29 cellular contexts compared by ENCODE assay signal in genomic region chr17:72163474-72163873, GRCh38. TPM values are rescaled to one million over a fixed set of nuclear protein-coding genes. Genes with fewer than 3 reads are reported as not detected.
"Had no signal": no experiment of that assay in that cellular context is flagged by ENCODE, and none has a peak within 500 bp of the region (broad histone marks: within the 10 kb centered on the region; RNA-seq: fewer than 3 reads in every experiment).

No MANE protein-coding gene starts in this region.

- H3K4me3 ChIP-seq: ascending aorta, breast epithelium, cardiac muscle cell, coronary artery, dorsolateral prefrontal cortex had no signal

- H3K36me3 ChIP-seq: ascending aorta, breast epithelium, cardiac muscle cell had no signal

- H3K9me3 ChIP-seq: breast epithelium had no signal

- H3K4me1 ChIP-seq: ascending aorta, breast epithelium had no signal

- DNase-seq: activated CD4-positive, alpha-beta memory T cell treated with anti-CD3 and anti-CD28 coated beads for 36 hours; activated CD4-positive, alpha-beta T cell treated with anti-CD3 and anti-CD28 coated beads for 36 hours; activated CD4-positive, alpha-beta T cell treated with anti-CD3 and anti-CD28 coated beads, Interleukin-2, amount 10 ng/mL, durations not matched to agents 24 days and 14 days; activated CD4-positive, CD25-positive, alpha-beta regulatory T cell; activated CD4-positive, CD25-positive, alpha-beta regulatory T cell treated with anti-CD3 and anti-CD28 coated beads, Interleukin-2, amount 50 U/mL, for 72 hours; activated CD8-positive, alpha-beta memory T cell treated with anti-CD3 and anti-CD28 coated beads, Interleukin-2, amount 10 ng/mL, durations not matched to agents 7 days and 5 days; activated CD8-positive, alpha-beta memory T cell treated with anti-CD3 and anti-CD28 coated beads, Interleukin-2, amount 50 U/mL, for 4 hours; activated CD8-positive, alpha-beta T cell treated with anti-CD3 and anti-CD28 coated beads, Interleukin-2, amount 10 ng/mL, durations not matched to agents 7 days and 5 days; activated effector memory CD4-positive, alpha-beta T cell treated with anti-CD3 and anti-CD28 coated beads, Interleukin-2, amount 50 U/mL, for 16 hours; activated naive CD4-positive, alpha-beta T cell; activated naive CD4-positive, alpha-beta T cell treated with anti-CD3 and anti-CD28 coated beads, Interleukin-2, amount 10 ng/mL, durations not matched to agents 7 days and 5 days; activated naive CD8-positive, alpha-beta T cell treated with anti-CD3 and anti-CD28 coated beads, Interleukin-2, amount 10 ng/mL, durations not matched to agents 7 days and 5 days; activated T-cell treated with anti-CD3 and anti-CD28 coated beads, Interleukin-2, amount 50 U/mL, for 1 hour; activated T-cell treated with anti-CD3 and anti-CD28 coated beads, Interleukin-2, amount 50 U/mL, for 48 hours; dorsolateral prefrontal cortex; effector memory CD4-positive, alpha-beta T cell; endodermal cell; foreskin fibroblast; T-helper 2 cell had no signal

- ATAC-seq: activated CD4-positive, alpha-beta T cell treated with anti-CD3 and anti-CD28 coated beads for 36 hours; activated CD8-positive, alpha-beta memory T cell treated with anti-CD3 and anti-CD28 coated beads, Interleukin-2, amount 10 ng/mL, durations not matched to agents 7 days and 5 days; activated CD8-positive, alpha-beta T cell treated with anti-CD3 and anti-CD28 coated beads, Interleukin-2, amount 10 ng/mL, durations not matched to agents 7 days and 5 days; activated naive CD4-positive, alpha-beta T cell treated with anti-CD3 and anti-CD28 coated beads, Interleukin-2, amount 50 U/mL, for 72 hours; esophagus mucosa had no signal

- H3K27ac ChIP-seq: ascending aorta, breast epithelium, cardiac muscle cell, coronary artery, dorsolateral prefrontal cortex had no signal

- H3K27me3 ChIP-seq: ascending aorta, breast epithelium, cardiac muscle cell, dorsolateral prefrontal cortex had no signal

RNA-seq across cellular contexts. Expression of gene SOX9, which starts 42.7 kb away (rescaled TPM):
- total RNA-seq: activated CD4-positive, alpha-beta memory T cell treated with anti-CD3 and anti-CD28 coated beads for 36 hours; activated CD4-positive, alpha-beta T cell treated with anti-CD3 and anti-CD28 coated beads for 36 hours; activated CD4-positive, alpha-beta T cell treated with anti-CD3 and anti-CD28 coated beads, Interleukin-2, amount 10 ng/mL, durations not matched to agents 24 days and 14 days; activated CD8-positive, alpha-beta memory T cell treated with anti-CD3 and anti-CD28 coated beads for 36 hours; activated CD8-positive, alpha-beta memory T cell treated with anti-CD3 and anti-CD28 coated beads, Interleukin-2, amount 10 ng/mL, durations not matched to agents 7 days and 5 days; activated CD8-positive, alpha-beta T cell treated with anti-CD3 and anti-CD28 coated beads, Interleukin-2, amount 10 ng/mL, durations not matched to agents 7 days and 5 days; activated naive CD4-positive, alpha-beta T cell treated with anti-CD3 and anti-CD28 coated beads, Interleukin-2, amount 50 U/mL, for 72 hours; activated naive CD8-positive, alpha-beta T cell treated with anti-CD3 and anti-CD28 coated beads, Interleukin-2, amount 10 ng/mL, durations not matched to agents 7 days and 5 days; activated T-helper 1 cell treated with anti-CD3 and anti-CD28 coated beads, Interleukin-12 subunit alpha, Interleukin-12 subunit beta, Interleukin-2, Interleukin-4 antibody, amounts not matched to agents 30 ng/mL and 10 ng/mL and 1 ng/mL, durations not matched to agents 14 hours and 24 hours and 36 hours; activated T-helper 2 cell treated with anti-CD3 and anti-CD28 coated beads, Interferon-gamma antibody, Interleukin-2, Interleukin-4, amounts not matched to agents 10 μg/mL and 5 μg/mL and 100 μg/mL, durations not matched to agents 14 hours and 24 hours and 36 hours; T-helper 1 cell treated with Interleukin-12 subunit alpha and Interleukin-12 subunit beta and Interleukin-4 antibody, amounts not matched to agents 30 ng/mL and 1 ng/mL, for 36 hours had no signal
